ENCODE assay signal across 17 cellular contexts in the genomic region with DNA sequence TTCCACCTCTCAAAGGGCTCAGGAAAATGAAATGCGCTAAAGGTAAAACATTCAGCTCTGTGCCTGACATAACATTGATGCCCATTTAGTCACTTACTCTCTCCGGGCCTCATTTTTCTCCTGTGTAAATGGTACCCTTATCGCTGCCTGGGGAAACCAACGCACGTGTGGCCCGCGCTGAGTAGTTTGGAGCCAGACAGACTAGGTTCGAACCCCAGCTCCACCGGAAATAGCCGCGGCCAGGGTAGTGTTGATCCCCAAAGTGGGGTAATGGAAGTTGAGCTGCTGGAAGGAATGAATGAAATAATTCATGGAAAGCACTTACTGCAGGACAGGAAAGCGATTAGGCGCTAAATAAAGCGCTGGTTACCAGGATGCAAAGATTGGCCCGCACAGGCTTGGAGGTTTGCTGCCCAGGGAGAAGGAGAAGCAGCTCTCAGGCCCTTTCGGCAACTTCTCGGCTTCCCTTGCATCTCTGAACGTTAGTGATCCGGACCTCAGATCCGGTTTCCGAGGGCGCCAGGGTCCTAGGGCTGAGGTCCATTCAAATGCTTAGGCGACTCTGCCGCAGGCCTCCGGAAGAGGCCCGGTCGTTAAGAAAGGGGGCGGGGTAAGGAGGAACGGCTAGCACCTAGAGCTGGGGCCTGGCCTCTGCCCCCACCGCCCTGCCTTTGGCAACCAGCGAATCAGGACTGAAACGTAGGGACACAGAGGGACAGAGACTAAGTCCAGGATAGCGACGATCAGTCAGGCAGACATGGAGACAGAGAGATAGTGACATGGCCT. TPM values are rescaled to one million over a fixed set of nuclear protein-coding genes. Genes with fewer than 3 reads are reported as not detected.
DNase-seq lines count a peak whose midpoint lies in the region; ATAC-seq, FAIRE-seq and TF ChIP-seq lines count a peak whose summit lies in the region.
"Had no signal": no experiment of that assay in that cellular context is flagged by ENCODE, and none has a peak within 500 bp of the region (broad histone marks: within the 10 kb centered on the region; RNA-seq: fewer than 3 reads in every experiment).

No MANE protein-coding gene starts in this region.

- H3K9me3 ChIP-seq in K562 (replicated peaks; ENCODE audit: control insufficient read depth, insufficient read depth, low read depth, low read length): no peaks in the 10 kb centered on the region
- no peaks in the 10 kb centered on the region for H3K9me3 ChIP-seq in mesenchymal stem cell (ENCODE audit: control insufficient read depth, low read length)
- H3K9me3 ChIP-seq: body of pancreas had no signal

- ATAC-seq in K562 (peak; percentile 89), HG03039 (IDR thresholded peaks at IDR 0.05; ENCODE audit: unreplicated experiment) (no peak), HG03378 (IDR thresholded peaks at IDR 0.05; ENCODE audit: unreplicated experiment) (no peak)
- ATAC-seq: body of pancreas, left cardiac atrium, PC-3 had no signal

- H4K20me1 ChIP-seq in K562 (replicated peaks; ENCODE audit: control insufficient read depth, insufficient read depth, low read length): no peaks in the 10 kb centered on the region; the same call in 1 of the 2 replicates

- H3K36me3 ChIP-seq in K562 (ENCODE audit: control insufficient read depth, insufficient read depth, low read length) (no peaks in the 10 kb centered on the region), mesenchymal stem cell (ENCODE audit: control insufficient read depth in 1 of 2, insufficient read depth in 2 of 2, low read depth in 1 of 2, low read length in 2 of 2) (no peaks in the 10 kb centered on the region)

- no peak overlapping the region for H3K23ac ChIP-seq in mesenchymal stem cell (ENCODE audit: low read length in 2 of 2)

- peak overlapping the region in 1 of 2 experiments; percentile 6 for H2BK12ac ChIP-seq in mesenchymal stem cell (ENCODE audit: low read length in 2 of 2)

- no peak overlapping the region for H3K4ac ChIP-seq in mesenchymal stem cell (ENCODE audit: low read depth in 1 of 2, low read length in 2 of 2)

- BruUV-seq in K562 (replicated peaks; lab: Mats Ljungman, UMichigan): TSS peak; percentile 86

- H3K4me3 ChIP-seq in K562 (peak overlapping the region; percentile 11; the same call in 1 of the 2 replicates), mesenchymal stem cell (ENCODE audit: insufficient read depth in 1 of 2, low read depth in 1 of 2, low read length in 2 of 2) (no peak overlapping the region)
- H3K4me3 ChIP-seq: body of pancreas had no signal

- H4K8ac ChIP-seq in mesenchymal stem cell (ENCODE audit: low read length): peak overlapping the region; percentile 70

- TF ChIP-seq RAD21 in K562 (CRISPR knock-in tag; conservative IDR thresholded peaks at IDR 0.05 in 1 of 2, IDR thresholded peaks at IDR 0.05 in 1 of 2): no peak

- no peaks in the 10 kb centered on the region for H3K79me1 ChIP-seq in mesenchymal stem cell (replicated peaks; ENCODE audit: low read length, poor library complexity, severe bottlenecking)

- no peak for TF ChIP-seq POLR2A in K562 (conservative IDR thresholded peaks at IDR 0.05)

- intact Hi-C loops in K562 (cut with micrococcal nuclease): no loop called here

- no peak for TF ChIP-seq EP300 in K562 (IDR thresholded peaks at IDR 0.05; ENCODE audit: low read length)

- H3K9me1 ChIP-seq in K562 (ENCODE audit: control insufficient read depth, insufficient read depth, low read length): no peaks in the 10 kb centered on the region

- no peak for TF ChIP-seq CTCF in GM10248 (IDR thresholded peaks at IDR 0.05; ENCODE audit: control extremely low read depth, extremely low read depth, low read depth, missing control alignments)
- TF ChIP-seq CTCF in K562 (IDR thresholded peaks at IDR 0.05 in 2 of 3, conservative IDR thresholded peaks at IDR 0.05 in 1 of 3; ENCODE audit: insufficient read depth in 2 of 3, low read depth in 1 of 3, low read length in 3 of 3): no peak

- 35% methylated on average over 33 of the region's 34 CpGs for WGBS in K562 (ENCODE audit: insufficient coverage, low coverage, missing lambda C conversion rate)
- WGBS in mesenchymal stem cell: 10% methylated on average over 34 of the region's 34 CpGs

- H2AK5ac ChIP-seq in mesenchymal stem cell (ENCODE audit: low read length, severe bottlenecking): no peak overlapping the region

- H3K18ac ChIP-seq in mesenchymal stem cell (ENCODE audit: low read depth in 1 of 2, low read length in 2 of 2): no peak overlapping the region

- in situ Hi-C loops in K562 (cut with MboI): no loop called here

- H3K27me3 ChIP-seq in K562 (ENCODE audit: control insufficient read depth in 2 of 2, insufficient read depth in 2 of 2, low read length in 2 of 2) (peaks cover 13 to 46% of the 10 kb centered on the region in 2 experiments), mesenchymal stem cell (ENCODE audit: control insufficient read depth in 1 of 2, insufficient read depth in 1 of 2, low read length in 2 of 2) (peaks cover 98 to 100% of the 10 kb centered on the region in 2 experiments)

- H2AFZ ChIP-seq in K562 (ENCODE audit: low read depth, low read length): peak overlapping the region; percentile 91
- H2AFZ ChIP-seq in mesenchymal stem cell (ENCODE audit: low read depth, low read length): no peak overlapping the region

- H3K14ac ChIP-seq in mesenchymal stem cell (ENCODE audit: low read length in 2 of 2): no peak overlapping the region

- H3K9ac ChIP-seq in K562 (ENCODE audit: insufficient read depth in 1 of 2, low read depth in 2 of 2, low read length in 2 of 2) (peak overlapping the region; percentile 0 to 52; a peak in 2 of 4 replicates), mesenchymal stem cell (ENCODE audit: low read length) (no peak overlapping the region)

- peak overlapping the region; percentile 56 for H2BK15ac ChIP-seq in mesenchymal stem cell (ENCODE audit: low read depth, poor library complexity, severe bottlenecking)

- H3K4me1 ChIP-seq in K562 (replicated peaks in 1 of 2; ENCODE audit: control insufficient read depth in 2 of 2, insufficient read depth in 2 of 2, low read length in 2 of 2) (peaks cover 12 to 21% of the 10 kb centered on the region in 2 experiments; a peak in 4 of 5 replicates), mesenchymal stem cell (ENCODE audit: control insufficient read depth, insufficient read depth, low read depth, low read length) (peaks cover 18% of the 10 kb centered on the region)

- DNase-seq in AG08395 (ENCODE audit: low spot score) (peak; percentile 1), GM10248 (ENCODE audit: extremely low spot score) (peak; percentile 19), K562 (ENCODE audit: extremely low read depth in 1 of 4, low spot score in 3 of 4) (peak; percentile 56 to 79 (median 61)), mesenchymal stem cell (no peak), NCI-H2029 (lab: John Stamatoyannopoulos, UW) (no peak), GM19240 (ENCODE audit: insufficient read length, low spot score) (no peak)
- DNase-seq: activated effector memory CD4-positive, alpha-beta T cell treated with anti-CD3 and anti-CD28 coated beads, Interleukin-2, amount 50 U/mL, for 16 hours; body of pancreas; head of caudate nucleus; left cardiac atrium; NCI-H526 treated with DMSO at 0.1 percent for 48 hours; PC-3; stimulated activated CD4-positive, alpha-beta T cell treated with anti-CD3 and anti-CD28 coated beads, Interleukin-15, amount 100 ng/mL, for 24 hours had no signal

- POLR2A ChIA-PET in GM10248 (lab: Yijun Ruan, JAX): no interaction called here
- POLR2A ChIA-PET in K562 (lab: Yijun Ruan, JAX): no interaction called here

- H3K4me2 ChIP-seq in K562 (ENCODE audit: insufficient read depth, low read length): peak overlapping the region; percentile 69
- H3K4me2 ChIP-seq in mesenchymal stem cell (ENCODE audit: low read length, poor library complexity, severe bottlenecking): peak overlapping the region; percentile 42

- no peak overlapping the region for H4K91ac ChIP-seq in mesenchymal stem cell (ENCODE audit: low read length)

- no peaks in the 10 kb centered on the region for H3K79me2 ChIP-seq in K562 (ENCODE audit: control insufficient read depth, insufficient read depth, low read length)

- no peak overlapping the region for H2BK5ac ChIP-seq in mesenchymal stem cell (ENCODE audit: low read depth, low read length, poor library complexity, severe bottlenecking)

- peak; percentile 59 for FAIRE-seq in K562 (lab: Jason Lieb, UNC)

- H3K27ac ChIP-seq in K562 (ENCODE audit: extremely low read depth, low read depth, low read length): peak overlapping the region; percentile 53; the same call in 2 of the 3 replicates
- H3K27ac ChIP-seq in mesenchymal stem cell (ENCODE audit: low read length, poor library complexity, severe bottlenecking): no peak overlapping the region
- H3K27ac ChIP-seq: body of pancreas, VCaP had no signal

- H2BK120ac ChIP-seq in mesenchymal stem cell (ENCODE audit: low read depth, low read length): no peak overlapping the region

- CTCF ChIA-PET in GM10248 (lab: Yijun Ruan, JAX) (interaction anchor here (1.1 to 2.9 kb wide), 3 partner anchors 10 to 679 kb away, joined by 3 to 13 read pairs (median 8); no protein-coding TSS in a partner anchor), K562 (lab: Yijun Ruan, JAX; ENCODE audit: low intra/inter-chr PET ratio) (no interaction called here)

RNA-seq across cellular contexts. Expression of gene NKX3-2, which starts 13.3 kb away (rescaled TPM):
- 0.42 and 0.74 TPM in 2 replicates for total RNA-seq in K562 (2011; cell fraction: chromatin; rRNA removed; ENCODE audit: low replicate concordance)
- 0.79 and 1.0 TPM in 2 replicates for total RNA-seq in K562 (2011; cell fraction: nucleolus; rRNA removed)
- 0.51 and 0.61 TPM in 2 replicates for total RNA-seq in K562 (2011; cell fraction: nucleoplasm; rRNA removed)
- total RNA-seq in K562 (2014; rRNA removed): 0.32 and 0.73 TPM in 2 replicates
- 0.06 and 0.15 TPM in 2 replicates for total RNA-seq in K562 (2014; rRNA removed; fragmentation: Illumina TruSeq; extraction: Trizol)
- total RNA-seq in K562 (2015; rRNA removed; fragmentation: Illumina TruSeq; extraction: Trizol): 0.54 and 0.60 TPM in 2 replicates
- 0.69 and 0.85 TPM in 2 replicates for total RNA-seq in K562 (2021)
- polyA plus RNA-seq in K562 (2011; rRNA removed): 0.22 and 0.49 TPM in 2 replicates
- polyA plus RNA-seq in K562 (2011; cell fraction: cytosol; rRNA removed): 0.51 and 0.52 TPM in 2 replicates
- 1.9 and 2.1 TPM in 2 replicates for polyA plus RNA-seq in K562 (2011; cell fraction: nucleus; rRNA removed)
- 0.84 and 0.85 TPM in 2 replicates for polyA plus RNA-seq in K562 (2012)
- 0.16 and 0.26 TPM in 2 replicates for polyA plus RNA-seq in K562 (2014; fragmentation: Illumina TruSeq; extraction: Trizol)
- polyA plus RNA-seq in K562 (2014; fragmentation: Nextera tagmentation; extraction: Ambion mirVana): under 1 TPM in 1 of 2 experiments, not detected in 1; 0.03 TPM
- polyA plus RNA-seq in K562 (2014; rRNA removed): 0.81 and 1.1 TPM in 2 replicates
- polyA minus RNA-seq in K562 (2011; rRNA and poly(A)+ RNA removed): 0.11 and 0.12 TPM in 2 replicates
- 0.29 and 0.46 TPM in 2 replicates for polyA minus RNA-seq in K562 (2011; cell fraction: cytosol; rRNA and poly(A)+ RNA removed)
- polyA minus RNA-seq in K562 (2011; cell fraction: nucleus; rRNA and poly(A)+ RNA removed): 0.40 and 1.00 TPM in 2 replicates
- 11.5 TPM for polyA plus RNA-seq in mesenchymal stem cell (2013, experiment 1 of 2)
- 11.2 TPM for polyA plus RNA-seq in mesenchymal stem cell (2013, experiment 2 of 2)
- total RNA-seq: activated CD8-positive, alpha-beta memory T cell treated with anti-CD3 and anti-CD28 coated beads for 36 hours; left cardiac atrium had no signal

RNA-seq across cellular contexts. Expression of gene RAB28, which starts 46.9 kb away (rescaled TPM):
- total RNA-seq in K562 (2011; cell fraction: chromatin; rRNA removed; ENCODE audit: low replicate concordance): 18.1 and 35.6 TPM in 2 replicates
- total RNA-seq in K562 (2011; cell fraction: nucleolus; rRNA removed): 8.5 and 12.8 TPM in 2 replicates
- total RNA-seq in K562 (2011; cell fraction: nucleoplasm; rRNA removed): 17.7 and 29.4 TPM in 2 replicates
- 11.1 and 11.7 TPM in 2 replicates for total RNA-seq in K562 (2014; rRNA removed)
- total RNA-seq in K562 (2014; rRNA removed; fragmentation: Illumina TruSeq; extraction: Trizol): 23.0 and 26.2 TPM in 2 replicates
- 24.1 and 30.0 TPM in 2 replicates for total RNA-seq in K562 (2015; rRNA removed; fragmentation: Illumina TruSeq; extraction: Trizol)
- 17.5 and 18.0 TPM in 2 replicates for total RNA-seq in K562 (2021)
- polyA plus RNA-seq in K562 (2011; rRNA removed): 34.2 and 40.4 TPM in 2 replicates
- polyA plus RNA-seq in K562 (2011; cell fraction: cytosol; rRNA removed): 10.8 and 21.3 TPM in 2 replicates
- polyA plus RNA-seq in K562 (2011; cell fraction: nucleus; rRNA removed): 19.7 and 26.9 TPM in 2 replicates
- 16.9 and 20.4 TPM in 2 replicates for polyA plus RNA-seq in K562 (2012)
- polyA plus RNA-seq in K562 (2014; fragmentation: Illumina TruSeq; extraction: Trizol): 23.2 and 25.5 TPM in 2 replicates
- 1 to 10 TPM; 6.7 to 9.5 TPM for polyA plus RNA-seq in K562 (2014; fragmentation: Nextera tagmentation; extraction: Ambion mirVana)
- 24.3 and 27.2 TPM in 2 replicates for polyA plus RNA-seq in K562 (2014; rRNA removed)
- polyA minus RNA-seq in K562 (2011; rRNA and poly(A)+ RNA removed): 17.5 and 25.7 TPM in 2 replicates
- 7.4 and 12.3 TPM in 2 replicates for polyA minus RNA-seq in K562 (2011; cell fraction: cytosol; rRNA and poly(A)+ RNA removed)
- 22.5 and 33.3 TPM in 2 replicates for polyA minus RNA-seq in K562 (2011; cell fraction: nucleus; rRNA and poly(A)+ RNA removed)
- polyA plus RNA-seq in mesenchymal stem cell (2013, experiment 1 of 2): 20.5 TPM
- polyA plus RNA-seq in mesenchymal stem cell (2013, experiment 2 of 2): 21.7 TPM

Comparison
In these comparisons a context has a peak if more than half of its experiments do, and no peak if none do; other contexts are left out.
1. DNase-seq: peak in AG08395 (single experiment), GM10248 (single experiment) and K562 (4 of 4); none in mesenchymal stem cell (single experiment), NCI-H2029 (single experiment) and GM19240 (single experiment).